Comparison of ENCODE assay signal across 8 cellular contexts in genomic region chr7:5283421-5284303, GRCh38. TPM values are rescaled to one million over a fixed set of nuclear protein-coding genes. Genes with fewer than 3 reads are reported as not detected.
DNase-seq lines count a peak whose midpoint lies in the region; ATAC-seq and TF ChIP-seq lines count a peak whose summit lies in the region.
"Had no signal": no experiment of that assay in that cellular context is flagged by ENCODE, and none has a peak within 500 bp of the region (broad histone marks: within the 10 kb centered on the region; RNA-seq: fewer than 3 reads in every experiment).

No MANE protein-coding gene starts in this region.

- H3K27ac ChIP-seq in HEK293 (ENCODE audit: extremely low read depth, low read depth, low read length) (no peak overlapping the region), iPS-18a (ENCODE audit: low read length) (no peak overlapping the region), suprapubic skin (no peak overlapping the region)

- peaks cover 9% of the 10 kb centered on the region for H3K27me3 ChIP-seq in iPS-18a (ENCODE audit: control insufficient read depth, insufficient read depth, low read length)
- H3K27me3 ChIP-seq in suprapubic skin = peaks cover 17% of the 10 kb centered on the region

- H3K4me1 ChIP-seq in HEK293 (ENCODE audit: control insufficient read depth, insufficient read depth, low read length) = no peaks in the 10 kb centered on the region; the same call in 1 of the 2 replicates
- no peaks in the 10 kb centered on the region for H3K4me1 ChIP-seq in iPS-18a (ENCODE audit: control insufficient read depth, low read depth, low read length)
- peaks cover 11% of the 10 kb centered on the region for H3K4me1 ChIP-seq in suprapubic skin

- CTCF ChIA-PET in HEK293 (lab: Yijun Ruan, JAX) = interaction anchor here (0.6 to 0.7 kb wide), 2 partner anchors 46 to 188 kb away, joined by 4 to 6 read pairs; no protein-coding TSS in a partner anchor

- ATAC-seq in HG03354 (IDR thresholded peaks at IDR 0.05; ENCODE audit: poor library complexity, severe bottlenecking, unreplicated experiment) = no peak

- DNase-seq in astrocyte of the spinal cord (ENCODE audit: low read depth, low spot score) (no peak), suprapubic skin (ENCODE audit: low spot score in 2 of 2) (no peak), NAMALWA (ENCODE audit: low spot score) (no peak), SIG-M5 (lab: John Stamatoyannopoulos, UW) (no peak)
- DNase-seq: activated B cell treated with CpG ODN at 0.5 μM for 24 hours had no signal

- TF ChIP-seq EP300 in suprapubic skin (IDR thresholded peaks at IDR 0.05) = no peak

- H3K9ac ChIP-seq in iPS-18a (ENCODE audit: low read length) = no peak overlapping the region

- in situ Hi-C loops in astrocyte of the spinal cord (cut with HindIII; ENCODE audit: low sequenced_read_pairs) = no loop called here

- WGBS in suprapubic skin = 86% methylated on average over 2 of the region's 46 CpGs

- TF ChIP-seq CTCF in HEK293 (tag by site-specific recombination; IDR thresholded peaks at IDR 0.05) = no peak
- no peak for TF ChIP-seq CTCF in astrocyte of the spinal cord (IDR thresholded peaks at IDR 0.05; ENCODE audit: low read depth, low read length)
- TF ChIP-seq CTCF in suprapubic skin (IDR thresholded peaks at IDR 0.05) = no peak

- H3K9me3 ChIP-seq in HEK293 (ENCODE audit: control insufficient read depth, insufficient read depth, low read depth, low read length) (no peaks in the 10 kb centered on the region), iPS-18a (ENCODE audit: control insufficient read depth, low read depth, low read length) (no peaks in the 10 kb centered on the region), suprapubic skin (no peaks in the 10 kb centered on the region)

- H3K36me3 ChIP-seq in HEK293 (ENCODE audit: control insufficient read depth in 2 of 2, insufficient read depth in 1 of 2, low read length in 2 of 2) (no peaks in the 10 kb centered on the region), iPS-18a (ENCODE audit: control insufficient read depth, low read depth, low read length) (no peaks in the 10 kb centered on the region), suprapubic skin (no peaks in the 10 kb centered on the region)

- TF ChIP-seq POLR2A in suprapubic skin (IDR thresholded peaks at IDR 0.05) = no peak

- H3K4me3 ChIP-seq in HEK293 (ENCODE audit: low read depth, low read length) (peak overlapping the region; percentile 38), astrocyte of the spinal cord (ENCODE audit: low read depth, low read length) (peak overlapping the region; percentile 27), iPS-18a (ENCODE audit: low read length) (peak overlapping the region; percentile 58), suprapubic skin (peak overlapping the region; percentile 61)

- POLR2A ChIA-PET in HEK293 (lab: Yijun Ruan, JAX) = no interaction called here

TF ChIP-seq in HEK293, 187 proteins besides CTCF, POLR2A, EP300 and RAD21 (continues in another document):
- TF ChIP-seq ZNF792 (tag by site-specific recombination; IDR thresholded peaks at IDR 0.05) (no peak), ZBTB10 (tag by site-specific recombination; IDR thresholded peaks at IDR 0.05) (no peak), ZNF548 (tag by site-specific recombination; IDR thresholded peaks at IDR 0.05) (no peak), MZF1 (tag by site-specific recombination; IDR thresholded peaks at IDR 0.05; ENCODE audit: borderline replicate concordance) (no peak), KLF16 (tag by site-specific recombination; IDR thresholded peaks at IDR 0.05) (no peak), KLF17 (tag by site-specific recombination; IDR thresholded peaks at IDR 0.05) (no peak), ZNF555 (tag by site-specific recombination; conservative IDR thresholded peaks at IDR 0.05) (no peak), ZNF610 (tag by site-specific recombination; IDR thresholded peaks at IDR 0.05; ENCODE audit: borderline replicate concordance) (no peak), ZBTB6 (tag by site-specific recombination; IDR thresholded peaks at IDR 0.05) (no peak), ZNF280D (tag by site-specific recombination; IDR thresholded peaks at IDR 0.05) (no peak), ZNF280C (tag by site-specific recombination; IDR thresholded peaks at IDR 0.05) (no peak)

RNA-seq across cellular contexts. Expression of gene SLC29A4, which starts 0.9 kb away (rescaled TPM):
- total RNA-seq in suprapubic skin = 1 to 10 TPM; 2.2 to 7.3 (median 5.2) TPM
